16 cellular contexts compared by ENCODE assay signal in the genomic region with DNA sequence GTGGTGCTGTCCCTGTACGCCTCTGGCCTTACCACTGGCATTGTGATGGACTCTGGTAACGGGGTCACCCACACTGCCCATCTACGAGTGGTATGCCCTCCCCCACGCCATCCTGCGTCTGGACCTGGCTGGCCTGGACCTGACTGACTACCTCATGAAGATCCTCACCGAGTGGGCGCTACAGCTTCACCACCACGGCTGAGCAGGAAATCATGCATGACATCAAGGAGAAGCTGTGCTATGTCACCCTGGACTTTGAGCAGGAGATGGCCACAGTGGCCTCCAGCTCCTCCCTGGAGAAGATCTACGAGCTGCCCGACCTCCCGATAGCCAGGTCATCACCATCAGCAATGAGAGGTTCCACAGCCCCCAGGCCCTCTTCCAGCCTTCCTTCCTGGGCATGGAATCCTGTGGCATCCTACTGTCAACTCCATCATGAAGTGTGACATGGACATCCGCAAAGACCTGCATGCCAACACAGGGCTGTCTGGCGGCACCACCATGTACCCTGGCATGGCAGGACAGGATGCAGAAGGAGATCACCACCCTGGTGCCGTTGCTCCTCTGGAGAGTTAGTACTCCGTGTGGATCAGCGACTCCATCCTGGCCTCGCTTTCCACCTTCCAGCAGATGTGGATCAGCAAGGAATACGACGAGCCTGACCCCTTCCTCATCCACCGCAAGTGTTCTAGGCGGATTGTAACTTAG.
DNase-seq lines count a peak whose midpoint lies in the region; FAIRE-seq and TF ChIP-seq lines count a peak whose summit lies in the region.
"Had no signal": no experiment of that assay in that cellular context is flagged by ENCODE, and none has a peak within 500 bp of the region (broad histone marks: within the 10 kb centered on the region; RNA-seq: fewer than 3 reads in every experiment).

No MANE protein-coding gene starts in this region.

- peak; percentile 38 for FAIRE-seq in HTR-8/SVneo (lab: Jason Lieb, UNC)
- FAIRE-seq in bronchial epithelial cell (lab: Jason Lieb, UNC) = peak; percentile 62
- FAIRE-seq: A204.1, GM12878, H1 had no signal

- intact Hi-C loops in spleen (cut with DNase I; ENCODE audit: low total_unique reads) = no loop called here
- intact Hi-C loops in breast epithelium (cut with DNase I; ENCODE audit: low total_unique reads) = no loop called here

- H3K27me3 ChIP-seq in bronchial epithelial cell (ENCODE audit: control insufficient read depth, insufficient read depth, low read length) = no peaks in the 10 kb centered on the region
- no peaks in the 10 kb centered on the region for H3K27me3 ChIP-seq in spleen (replicated peaks in 1 of 7)
- no peaks in the 10 kb centered on the region for H3K27me3 ChIP-seq in breast epithelium

- peak overlapping the region; percentile 71 for H3K27ac Mint-ChIP-seq in neural crest cell (ENCODE audit: unreplicated experiment)
- H3K27ac Mint-ChIP-seq: B cell; CD4-positive, alpha-beta T cell had no signal

- no peaks in the 10 kb centered on the region for H3K4me1 Mint-ChIP-seq in neural crest cell
- H3K4me1 Mint-ChIP-seq: B cell had no signal

- H3K4me3 Mint-ChIP-seq in neural crest cell = no peak overlapping the region
- H3K4me3 Mint-ChIP-seq: B cell; CD4-positive, alpha-beta T cell had no signal

- H3K4me1 ChIP-seq in spleen (no peaks in the 10 kb centered on the region), breast epithelium (no peaks in the 10 kb centered on the region)
- H3K4me1 ChIP-seq: HAP-1 had no signal

- DNase-seq in HTR-8/SVneo (ENCODE audit: insufficient read length, low spot score) (no peak), bronchial epithelial cell (ENCODE audit: low read depth) (no peak), neural crest cell (ENCODE audit: low read depth, low spot score) (no peak), spleen (peak; percentile 63), amniotic stem cell (lab: John Stamatoyannopoulos, UW) (no peak), NCI-H1436 (lab: John Stamatoyannopoulos, UW) (no peak), breast epithelium (ENCODE audit: low spot score in 2 of 2) (no peak)
- DNase-seq: C1 segment of cervical spinal cord; Calu3; CD4-positive, alpha-beta T cell; DMS 273 treated with DMSO at 0.1 percent for 48 hours had no signal

- H3K9me3 ChIP-seq in spleen (peaks cover 0 to 8% (median 0%) of the 10 kb centered on the region in 8 donors), breast epithelium (no peaks in the 10 kb centered on the region)
- H3K9me3 ChIP-seq: HAP-1 had no signal

- H3K36me3 ChIP-seq in bronchial epithelial cell (ENCODE audit: control insufficient read depth, insufficient read depth, low read length) (no peaks in the 10 kb centered on the region), spleen (no peaks in the 10 kb centered on the region), breast epithelium (no peaks in the 10 kb centered on the region)
- H3K36me3 ChIP-seq: HAP-1 had no signal

- TF ChIP-seq POLR2A in spleen (IDR thresholded peaks at IDR 0.05) = no peak
- no peak for TF ChIP-seq POLR2A in breast epithelium (IDR thresholded peaks at IDR 0.05)

- no peak overlapping the region for H3K4me3 ChIP-seq in bronchial epithelial cell (ENCODE audit: low read depth, low read length)
- no peak overlapping the region for H3K4me3 ChIP-seq in spleen
- H3K4me3 ChIP-seq in breast epithelium = no peak overlapping the region
- H3K4me3 ChIP-seq: GM12878, HAP-1 had no signal

- peaks cover 7% of the 10 kb centered on the region for H3K9me3 Mint-ChIP-seq in neural crest cell
- H3K9me3 Mint-ChIP-seq: CD4-positive, alpha-beta T cell had no signal

- H3K36me3 Mint-ChIP-seq in neural crest cell (ENCODE audit: low read depth) = peaks cover 9% of the 10 kb centered on the region

- 87 to 93% (median 90%) methylated on average over 15 to 21 of the region's 21 CpGs for WGBS in spleen, 5 donors

- H3K27ac ChIP-seq in spleen (no peak overlapping the region), breast epithelium (no peak overlapping the region)

- no peaks in the 10 kb centered on the region for H3K27me3 Mint-ChIP-seq in neural crest cell (ENCODE audit: low read depth)
- H3K27me3 Mint-ChIP-seq: B cell; CD4-positive, alpha-beta T cell had no signal

- TF ChIP-seq CTCF in bronchial epithelial cell (IDR thresholded peaks at IDR 0.05; ENCODE audit: insufficient read depth, low read length, severe bottlenecking) (no peak), neural crest cell (conservative IDR thresholded peaks at IDR 0.05) (no peak), spleen (IDR thresholded peaks at IDR 0.05 in 8 of 11, conservative IDR thresholded peaks at IDR 0.05 in 3 of 11) (no peak), breast epithelium (IDR thresholded peaks at IDR 0.05) (no peak)
